ENCODE assay signal across 9 cellular contexts in genomic region chrX:16023790-16024734, GRCh38.
DNase-seq lines count a peak whose midpoint lies in the region; ATAC-seq and TF ChIP-seq lines count a peak whose summit lies in the region.
"Had no signal": no experiment of that assay in that cellular context is flagged by ENCODE, and none has a peak within 500 bp of the region (broad histone marks: within the 10 kb centered on the region; RNA-seq: fewer than 3 reads in every experiment).

No MANE protein-coding gene starts in this region.

- ATAC-seq in GM21515 (IDR thresholded peaks at IDR 0.05; ENCODE audit: unreplicated experiment) (peak; percentile 97), HG03565 (IDR thresholded peaks at IDR 0.05; ENCODE audit: unreplicated experiment) (peak; percentile 98)

- TF ChIP-seq CTCF in GM12865 (IDR thresholded peaks at IDR 0.05; ENCODE audit: insufficient read depth, low read depth, low read length, missing control alignments): no peak

- no peak overlapping the region for H3K4me3 ChIP-seq in GM12865 (ENCODE audit: low read depth, low read length)
- H3K4me3 ChIP-seq: cardiac muscle cell had no signal

- DNase-seq in GM12865 (ENCODE audit: low read depth) (peak; percentile 71), fibroblast of peridontal ligament (ENCODE audit: extremely low read depth) (peak; percentile 35), GDM1 (lab: John Stamatoyannopoulos, UW) (no peak), NCI-H2081 treated with DMSO at 0.1 percent for 48 hours (lab: John Stamatoyannopoulos, UW) (no peak), NCI-H345 treated with DMSO at 0.1 percent for 48 hours (lab: John Stamatoyannopoulos, UW; ENCODE audit: unreplicated experiment) (no peak)
- no peak for DNase-seq in effector CD4-positive, alpha-beta T cell

Comparison
In these comparisons a context has a peak if more than half of its experiments do, and no peak if none do; other contexts are left out.
1. DNase-seq: peak in GM12865 (single experiment) and fibroblast of peridontal ligament (single experiment); none in effector CD4-positive, alpha-beta T cell (single experiment), GDM1 (single experiment), NCI-H2081 treated with DMSO at 0.1 percent for 48 hours (single experiment) and NCI-H345 treated with DMSO at 0.1 percent for 48 hours (single experiment).